In the genomic region with DNA sequence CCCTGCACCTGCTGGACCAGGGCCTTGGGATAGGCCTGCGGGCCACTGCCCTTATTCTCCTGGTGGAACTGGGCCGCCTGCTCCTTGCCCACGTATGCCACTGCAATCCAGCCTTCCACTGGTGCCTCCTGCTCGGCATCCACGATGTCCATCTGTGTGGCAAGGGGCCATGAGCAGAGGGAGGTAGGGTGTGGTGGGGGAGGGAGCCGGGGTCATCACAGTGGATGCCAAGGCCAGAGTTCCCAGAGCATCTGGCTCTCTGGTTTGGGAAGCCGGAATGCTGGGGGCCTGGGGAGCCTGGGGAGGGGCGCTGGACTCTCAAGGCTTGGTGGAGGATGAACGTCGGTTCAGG, we compare ENCODE assay signal across 8 cellular contexts. TPM values are rescaled to one million over a fixed set of nuclear protein-coding genes. Genes with fewer than 3 reads are reported as not detected.
DNase-seq lines count a peak whose midpoint lies in the region; ATAC-seq and TF ChIP-seq lines count a peak whose summit lies in the region.

No MANE protein-coding gene starts in this region.

- H3K4me1 ChIP-seq in GM23248 (ENCODE audit: insufficient read depth) (peaks cover 9% of the 10 kb centered on the region), right cardiac atrium (ENCODE audit: control insufficient read depth, insufficient read depth, low read length) (peaks cover 2% of the 10 kb centered on the region), skeletal muscle satellite cell (ENCODE audit: control insufficient read depth, insufficient read depth, low read length) (peaks cover 18% of the 10 kb centered on the region)

- no peak for TF ChIP-seq CTCF in VCaP (conservative IDR thresholded peaks at IDR 0.05)

- 34 to 45% methylated on average over 6 to 10 of the region's 10 CpGs for WGBS in GM23248 (ENCODE audit: low coverage in 1 of 2, low lambda C conversion rate in 2 of 2, missing lambda C conversion rate in 2 of 2), 2 experiments
- WGBS in right cardiac atrium, result 22% methylated on average over 10 of the region's 10 CpGs

- no peaks in the 10 kb centered on the region for H3F3A ChIP-seq in GM23248 (ENCODE audit: insufficient read depth)

- H3K27me3 ChIP-seq in GM23248 (replicated peaks; ENCODE audit: insufficient read depth) (no peaks in the 10 kb centered on the region), right cardiac atrium (ENCODE audit: control insufficient read depth, insufficient read depth) (no peaks in the 10 kb centered on the region), skeletal muscle satellite cell (ENCODE audit: control insufficient read depth, insufficient read depth, low read length) (no peaks in the 10 kb centered on the region)

- in situ Hi-C loops in GM23248 (cut with MboI), result loop anchor here (10.0 kb wide), 1 partner anchor 102 kb away; the partner anchor contains the start of gene CASTOR1

- H3K36me3 ChIP-seq in GM23248 (ENCODE audit: low read depth), result no peaks in the 10 kb centered on the region
- H3K36me3 ChIP-seq in skeletal muscle satellite cell (ENCODE audit: insufficient read depth, low read length), result peaks cover 15% of the 10 kb centered on the region

- no peaks in the 10 kb centered on the region for H4K20me1 ChIP-seq in GM23248 (ENCODE audit: insufficient read depth)

- intact Hi-C loops in right cardiac atrium (cut with DNase I), result loop anchor here (2.0 to 10.0 kb wide), 6 partner anchors 99 to 282 kb away; partner anchors contain the start of genes CASTOR1 (in 3 of the 4) and OSM (in 1 of the 4)

- H3K79me2 ChIP-seq in GM23248 (ENCODE audit: insufficient read depth), result no peaks in the 10 kb centered on the region

- ATAC-seq in right cardiac atrium (peak; percentile 2 to 3), HG03442 (IDR thresholded peaks at IDR 0.05; ENCODE audit: unreplicated experiment) (no peak), GM21529 (IDR thresholded peaks at IDR 0.05; ENCODE audit: unreplicated experiment) (no peak)

- no peaks in the 10 kb centered on the region for H3K9me2 ChIP-seq in GM23248 (ENCODE audit: insufficient read depth)

- H3K9me3 ChIP-seq in GM23248 (ENCODE audit: low read depth), result no peaks in the 10 kb centered on the region
- no peaks in the 10 kb centered on the region for H3K9me3 ChIP-seq in right cardiac atrium (ENCODE audit: control insufficient read depth, low read length)
- no peaks in the 10 kb centered on the region for H3K9me3 ChIP-seq in skeletal muscle satellite cell (replicated peaks; ENCODE audit: low read length)

- peak overlapping the region; percentile 81 for H2AFZ ChIP-seq in GM23248

- H3K4me2 ChIP-seq in GM23248 (ENCODE audit: unreplicated experiment) (peak overlapping the region; percentile 92), skeletal muscle satellite cell (ENCODE audit: low read length) (peak overlapping the region; percentile 96)

- peak overlapping the region; percentile 86 for H3K9ac ChIP-seq in GM23248
- peak overlapping the region; percentile 88 for H3K9ac ChIP-seq in skeletal muscle satellite cell (ENCODE audit: low read depth, low read length)

- H3K27ac ChIP-seq in GM23248 (peak overlapping the region; percentile 34; the same call in 1 of the 2 replicates), VCaP (peak overlapping the region; percentile 81), right cardiac atrium (ENCODE audit: low read length) (no peak overlapping the region)

- DNase-seq in GM23248 (peak; percentile 20), right cardiac atrium (peak in 1 of 3 donors; percentile 63)
- DNase-seq in activated CD4-positive, CD25-positive, alpha-beta regulatory T cell (lab: John Stamatoyannopoulos, UW), result no peak
- DNase-seq in activated CD4-positive, alpha-beta T cell treated with anti-CD3 and anti-CD28 coated beads for 48 hours, result no peak

- H3K4me3 ChIP-seq in GM23248 (peak overlapping the region; percentile 79), right cardiac atrium (ENCODE audit: low read length) (peak overlapping the region; percentile 85), skeletal muscle satellite cell (ENCODE audit: low read length) (peak overlapping the region; percentile 91)

RNA-seq across cellular contexts. Expression of gene RNF215, which starts 0.6 kb away (rescaled TPM):
- total RNA-seq in GM23248 (2014; rRNA removed; shearing (Covaris generic)), result 29.9 and 45.1 TPM in 2 replicates
- polyA plus RNA-seq in GM23248 (2016; fragmentation: Nextera tagmentation; extraction: Ambion mirVana) (2.7 and 2.9 TPM in 2 replicates), right cardiac atrium (5.7 TPM)
- 10 to 100 TPM in 3 of 4 donors, 1 to 10 TPM in 1; 8.7 to 17.0 (median 12.7) TPM for total RNA-seq in right cardiac atrium
- total RNA-seq in skeletal muscle satellite cell (2012; rRNA removed), result 19.5 and 20.5 TPM in 2 replicates

RNA-seq across cellular contexts. Expression of gene SEC14L2, which starts 10.2 kb away (rescaled TPM):
- 41.9 and 54.6 TPM in 2 replicates for total RNA-seq in GM23248 (2014; rRNA removed; shearing (Covaris generic))
- polyA plus RNA-seq in GM23248 (2016; fragmentation: Nextera tagmentation; extraction: Ambion mirVana), result 23.3 and 26.6 TPM in 2 replicates
- 1 to 10 TPM; 2.0 to 5.5 (median 3.5) TPM for total RNA-seq in right cardiac atrium
- polyA plus RNA-seq in right cardiac atrium, result 1.6 TPM
- 24.6 and 33.9 TPM in 2 replicates for total RNA-seq in skeletal muscle satellite cell (2012; rRNA removed)

RNA-seq across cellular contexts. Expression of gene CCDC157, which starts 29.8 kb away (rescaled TPM):
- 5.0 and 9.2 TPM in 2 replicates for total RNA-seq in GM23248 (2014; rRNA removed; shearing (Covaris generic))
- polyA plus RNA-seq in GM23248 (2016; fragmentation: Nextera tagmentation; extraction: Ambion mirVana) (2.5 and 2.7 TPM in 2 replicates), right cardiac atrium (0.66 TPM)
- total RNA-seq in right cardiac atrium, result 1 to 10 TPM in 3 of 4 donors, under 1 TPM in 1; 0.47 to 2.1 (median 1.4) TPM
- 0.51 and 2.6 TPM in 2 replicates for total RNA-seq in skeletal muscle satellite cell (2012; rRNA removed)

RNA-seq across cellular contexts. Expression of gene SF3A1, which starts 29.9 kb away (rescaled TPM):
- total RNA-seq in GM23248 (2014; rRNA removed; shearing (Covaris generic)), result 9.1 and 12.9 TPM in 2 replicates
- polyA plus RNA-seq in GM23248 (2016; fragmentation: Nextera tagmentation; extraction: Ambion mirVana) (75.0 and 88.3 TPM in 2 replicates), right cardiac atrium (16.2 TPM)
- total RNA-seq in right cardiac atrium, result 100 to 1,000 TPM; 105 to 110 (median 108) TPM
- 23.2 and 26.9 TPM in 2 replicates for total RNA-seq in skeletal muscle satellite cell (2012; rRNA removed)

RNA-seq across cellular contexts. Expression of gene MTFP1, which starts 39.0 kb away (rescaled TPM):
- total RNA-seq in GM23248 (2014; rRNA removed; shearing (Covaris generic)), result 6.6 and 18.3 TPM in 2 replicates
- polyA plus RNA-seq in GM23248 (2016; fragmentation: Nextera tagmentation; extraction: Ambion mirVana) (8.1 and 8.5 TPM in 2 replicates), right cardiac atrium (38.9 TPM)
- 10 to 100 TPM; 15.5 to 29.3 (median 18.6) TPM for total RNA-seq in right cardiac atrium
- 14.7 and 19.2 TPM in 2 replicates for total RNA-seq in skeletal muscle satellite cell (2012; rRNA removed)

Comparison
In these comparisons a context has a peak if more than half of its experiments do, and no peak if none do; other contexts are left out.
1. ATAC-seq: peak in right cardiac atrium (2 of 2); none in HG03442 (single experiment) and GM21529 (single experiment).
2. Peak in every context shown above with its lines, with median percentiles within 50 percentile points of each other: H3K4me3 ChIP-seq.